Comparison of ENCODE assay signal across 1 cellular context in the genomic region with DNA sequence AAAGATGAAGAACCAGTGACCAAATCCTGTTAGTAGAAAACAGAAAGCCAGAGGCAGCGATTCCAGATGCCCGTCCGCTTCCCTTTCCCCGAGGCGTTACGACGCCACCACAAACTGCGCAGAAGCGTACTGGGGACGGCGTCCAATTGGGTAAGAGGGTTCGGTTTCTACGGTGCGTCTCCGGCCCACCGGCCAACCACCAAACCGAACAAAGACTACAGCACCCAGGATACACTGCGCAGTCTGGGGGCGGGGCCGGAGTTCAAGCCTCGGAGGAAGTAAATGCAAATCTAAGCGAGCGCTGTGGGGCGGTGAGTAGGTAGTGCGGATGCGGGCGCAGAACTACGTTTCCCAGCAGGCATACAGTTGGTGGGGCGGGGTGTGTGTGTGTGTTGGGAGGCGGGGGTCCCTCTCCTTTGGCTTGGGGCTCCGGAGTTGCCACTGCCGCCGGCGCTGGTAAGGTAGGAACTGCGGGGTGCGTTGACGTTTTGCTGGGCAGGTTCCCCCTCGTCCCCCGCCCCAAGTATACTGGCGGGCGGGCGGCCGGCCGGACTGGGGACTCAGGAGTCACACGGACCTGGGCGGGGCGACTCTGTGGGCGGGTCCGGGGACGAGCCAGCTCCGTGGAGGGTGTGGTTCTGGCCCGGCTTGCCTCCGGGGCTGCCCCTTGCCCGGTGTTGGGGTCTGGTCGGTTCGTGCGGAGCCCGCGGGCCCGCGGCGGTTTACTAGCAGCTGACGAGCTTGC.
A peak's percentile ranks its signal among the peaks of the same experiment; 100 is the strongest.
TF ChIP-seq lines count a peak whose summit lies in the region.

SWT1 (plus strand) TSS at position 314 of the 745 bp plus-strand sequence. CDS start 3,675 bp downstream, outside the sequence.
A gene with protein sequence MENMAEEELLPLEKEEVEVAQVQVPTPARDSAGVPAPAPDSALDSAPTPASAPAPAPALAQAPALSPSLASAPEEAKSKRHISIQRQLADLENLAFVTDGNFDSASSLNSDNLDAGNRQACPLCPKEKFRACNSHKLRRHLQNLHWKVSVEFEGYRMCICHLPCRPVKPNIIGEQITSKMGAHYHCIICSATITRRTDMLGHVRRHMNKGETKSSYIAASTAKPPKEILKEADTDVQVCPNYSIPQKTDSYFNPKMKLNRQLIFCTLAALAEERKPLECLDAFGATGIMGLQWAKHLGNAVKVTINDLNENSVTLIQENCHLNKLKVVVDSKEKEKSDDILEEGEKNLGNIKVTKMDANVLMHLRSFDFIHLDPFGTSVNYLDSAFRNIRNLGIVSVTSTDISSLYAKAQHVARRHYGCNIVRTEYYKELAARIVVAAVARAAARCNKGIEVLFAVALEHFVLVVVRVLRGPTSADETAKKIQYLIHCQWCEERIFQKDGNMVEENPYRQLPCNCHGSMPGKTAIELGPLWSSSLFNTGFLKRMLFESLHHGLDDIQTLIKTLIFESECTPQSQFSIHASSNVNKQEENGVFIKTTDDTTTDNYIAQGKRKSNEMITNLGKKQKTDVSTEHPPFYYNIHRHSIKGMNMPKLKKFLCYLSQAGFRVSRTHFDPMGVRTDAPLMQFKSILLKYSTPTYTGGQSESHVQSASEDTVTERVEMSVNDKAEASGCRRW (minus strand): TSS at position 100 of the 745 bp plus-strand sequence. CDS start 241 bp downstream, outside the sequence.

TF ChIP-seq in K562, 482 proteins besides CTCF, POLR2A, EP300 and RAD21 (continued from another document):
- TF ChIP-seq, protein P1, sequence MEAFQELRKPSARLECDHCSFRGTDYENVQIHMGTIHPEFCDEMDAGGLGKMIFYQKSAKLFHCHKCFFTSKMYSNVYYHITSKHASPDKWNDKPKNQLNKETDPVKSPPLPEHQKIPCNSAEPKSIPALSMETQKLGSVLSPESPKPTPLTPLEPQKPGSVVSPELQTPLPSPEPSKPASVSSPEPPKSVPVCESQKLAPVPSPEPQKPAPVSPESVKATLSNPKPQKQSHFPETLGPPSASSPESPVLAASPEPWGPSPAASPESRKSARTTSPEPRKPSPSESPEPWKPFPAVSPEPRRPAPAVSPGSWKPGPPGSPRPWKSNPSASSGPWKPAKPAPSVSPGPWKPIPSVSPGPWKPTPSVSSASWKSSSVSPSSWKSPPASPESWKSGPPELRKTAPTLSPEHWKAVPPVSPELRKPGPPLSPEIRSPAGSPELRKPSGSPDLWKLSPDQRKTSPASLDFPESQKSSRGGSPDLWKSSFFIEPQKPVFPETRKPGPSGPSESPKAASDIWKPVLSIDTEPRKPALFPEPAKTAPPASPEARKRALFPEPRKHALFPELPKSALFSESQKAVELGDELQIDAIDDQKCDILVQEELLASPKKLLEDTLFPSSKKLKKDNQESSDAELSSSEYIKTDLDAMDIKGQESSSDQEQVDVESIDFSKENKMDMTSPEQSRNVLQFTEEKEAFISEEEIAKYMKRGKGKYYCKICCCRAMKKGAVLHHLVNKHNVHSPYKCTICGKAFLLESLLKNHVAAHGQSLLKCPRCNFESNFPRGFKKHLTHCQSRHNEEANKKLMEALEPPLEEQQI (IDR thresholded peaks at IDR 0.05) = no peak
- TF ChIP-seq, protein P2, sequence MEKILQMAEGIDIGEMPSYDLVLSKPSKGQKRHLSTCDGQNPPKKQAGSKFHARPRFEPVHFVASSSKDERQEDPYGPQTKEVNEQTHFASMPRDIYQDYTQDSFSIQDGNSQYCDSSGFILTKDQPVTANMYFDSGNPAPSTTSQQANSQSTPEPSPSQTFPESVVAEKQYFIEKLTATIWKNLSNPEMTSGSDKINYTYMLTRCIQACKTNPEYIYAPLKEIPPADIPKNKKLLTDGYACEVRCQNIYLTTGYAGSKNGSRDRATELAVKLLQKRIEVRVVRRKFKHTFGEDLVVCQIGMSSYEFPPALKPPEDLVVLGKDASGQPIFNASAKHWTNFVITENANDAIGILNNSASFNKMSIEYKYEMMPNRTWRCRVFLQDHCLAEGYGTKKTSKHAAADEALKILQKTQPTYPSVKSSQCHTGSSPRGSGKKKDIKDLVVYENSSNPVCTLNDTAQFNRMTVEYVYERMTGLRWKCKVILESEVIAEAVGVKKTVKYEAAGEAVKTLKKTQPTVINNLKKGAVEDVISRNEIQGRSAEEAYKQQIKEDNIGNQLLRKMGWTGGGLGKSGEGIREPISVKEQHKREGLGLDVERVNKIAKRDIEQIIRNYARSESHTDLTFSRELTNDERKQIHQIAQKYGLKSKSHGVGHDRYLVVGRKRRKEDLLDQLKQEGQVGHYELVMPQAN (IDR thresholded peaks at IDR 0.05; ENCODE audit: borderline replicate concordance) = peak; percentile 74; the same call in 1 of the 2 replicates
- TF ChIP-seq JUN (IDR thresholded peaks at IDR 0.05; ENCODE audit: borderline replicate concordance, low read depth, low read length) = peak; percentile 58; the same call in 1 of the 2 replicates
- TF ChIP-seq JUN (CRISPR knock-in tag; IDR thresholded peaks at IDR 0.05; ENCODE audit: borderline replicate concordance) = no peak
- TF ChIP-seq RBBP5 (IDR thresholded peaks at IDR 0.05; ENCODE audit: borderline replicate concordance, insufficient read depth, low read length, poor library complexity, severe bottlenecking) = peak; percentile 19
- no peak for TF ChIP-seq ARNT (IDR thresholded peaks at IDR 0.05)
- TF ChIP-seq, protein P3, sequence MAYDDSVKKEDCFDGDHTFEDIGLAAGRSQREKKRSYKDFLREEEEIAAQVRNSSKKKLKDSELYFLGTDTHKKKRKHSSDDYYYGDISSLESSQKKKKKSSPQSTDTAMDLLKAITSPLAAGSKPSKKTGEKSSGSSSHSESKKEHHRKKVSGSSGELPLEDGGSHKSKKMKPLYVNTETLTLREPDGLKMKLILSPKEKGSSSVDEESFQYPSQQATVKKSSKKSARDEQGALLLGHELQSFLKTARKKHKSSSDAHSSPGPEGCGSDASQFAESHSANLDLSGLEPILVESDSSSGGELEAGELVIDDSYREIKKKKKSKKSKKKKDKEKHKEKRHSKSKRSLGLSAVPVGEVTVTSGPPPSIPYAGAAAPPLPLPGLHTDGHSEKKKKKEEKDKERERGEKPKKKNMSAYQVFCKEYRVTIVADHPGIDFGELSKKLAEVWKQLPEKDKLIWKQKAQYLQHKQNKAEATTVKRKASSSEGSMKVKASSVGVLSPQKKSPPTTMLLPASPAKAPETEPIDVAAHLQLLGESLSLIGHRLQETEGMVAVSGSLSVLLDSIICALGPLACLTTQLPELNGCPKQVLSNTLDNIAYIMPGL (CRISPR knock-in tag; IDR thresholded peaks at IDR 0.05) = no peak; the same call in 1 of the 2 replicates
- peak; percentile 56 for TF ChIP-seq C11orf30 (IDR thresholded peaks at IDR 0.05; ENCODE audit: low read depth)
- TF ChIP-seq KAT8 (IDR thresholded peaks at IDR 0.05; ENCODE audit: low read depth) = no peak
- TF ChIP-seq GABPB1 (CRISPR knock-in tag; IDR thresholded peaks at IDR 0.05) = peak; percentile 94
